In the genomic region with DNA sequence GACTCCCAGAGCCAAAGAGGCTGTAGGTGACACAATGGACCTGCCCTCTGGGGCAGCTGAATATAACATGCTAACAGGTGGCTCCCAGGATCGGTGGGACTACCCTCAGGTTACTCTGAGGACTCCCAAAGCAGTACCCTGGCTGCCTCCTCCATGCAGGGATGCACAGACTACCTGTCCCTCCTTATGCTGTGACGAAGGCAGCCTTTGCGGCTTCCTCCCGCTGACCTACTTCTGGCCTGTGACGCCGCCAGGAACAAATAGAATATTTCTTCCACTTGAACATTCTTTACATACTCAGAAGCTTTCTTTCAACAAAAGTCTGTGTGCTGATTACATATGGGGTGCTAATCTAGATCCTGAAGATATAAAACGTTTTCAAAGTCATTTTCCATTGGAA, we compare ENCODE assay signal across 14 cellular contexts. TPM values are rescaled to one million over a fixed set of nuclear protein-coding genes. Genes with fewer than 3 reads are reported as not detected.
DNase-seq lines count a peak whose midpoint lies in the region; TF ChIP-seq lines count a peak whose summit lies in the region.
"Had no signal": no experiment of that assay in that cellular context is flagged by ENCODE, and none has a peak within 500 bp of the region (broad histone marks: within the 10 kb centered on the region; RNA-seq: fewer than 3 reads in every experiment).

No MANE protein-coding gene starts in this region.

- peak overlapping the region; percentile 17 to 88 (median 52) for H3K27ac Mint-ChIP-seq in IgD-negative memory B cell
- H3K27ac Mint-ChIP-seq in activated naive CD8-positive, alpha-beta T cell treated with anti-CD3 and anti-CD28 coated beads for 36 hours = peak overlapping the region; percentile 98
- no peak overlapping the region for H3K27ac Mint-ChIP-seq in chondrocyte (ENCODE audit: unreplicated experiment)

- DNase-seq in activated CD4-positive, alpha-beta T cell treated with anti-CD3 and anti-CD28 coated beads, Interleukin-2, amount 50 U/mL, for 4 hours = peak; percentile 50 to 56
- DNase-seq in activated naive CD8-positive, alpha-beta T cell treated with anti-CD3 and anti-CD28 coated beads for 36 hours = peak; percentile 44
- DNase-seq in stimulated activated CD4-positive, alpha-beta T cell treated with anti-CD3 and anti-CD28 coated beads, Interleukin-4, amount 100 ng/mL, for 24 hours = peak; percentile 46
- DNase-seq in chondrocyte (ENCODE audit: low spot score) = no peak
- no peak for DNase-seq in NCI-H226
- DNase-seq in HAP-1 (ENCODE audit: low spot score in 2 of 2) = no peak
- DNase-seq in mesenteric fat pad (ENCODE audit: low spot score) = no peak
- DNase-seq: heart right ventricle, NCI-H1694, psoas muscle had no signal

- no peaks in the 10 kb centered on the region for H3K27me3 Mint-ChIP-seq in IgD-negative memory B cell
- no peaks in the 10 kb centered on the region for H3K27me3 Mint-ChIP-seq in activated naive CD8-positive, alpha-beta T cell treated with anti-CD3 and anti-CD28 coated beads for 36 hours
- H3K27me3 Mint-ChIP-seq in chondrocyte (ENCODE audit: low read depth) = no peaks in the 10 kb centered on the region
- H3K27me3 Mint-ChIP-seq: memory B cell had no signal

- H3K9me3 Mint-ChIP-seq in IgD-negative memory B cell = no peaks in the 10 kb centered on the region
- peaks cover 8% of the 10 kb centered on the region for H3K9me3 Mint-ChIP-seq in activated naive CD8-positive, alpha-beta T cell treated with anti-CD3 and anti-CD28 coated beads for 36 hours
- H3K9me3 Mint-ChIP-seq in chondrocyte (ENCODE audit: low read depth) = no peaks in the 10 kb centered on the region
- H3K9me3 Mint-ChIP-seq: memory B cell had no signal

- TF ChIP-seq CTCF in chondrocyte (IDR thresholded peaks at IDR 0.05) = no peak

- H3K27me3 ChIP-seq in HAP-1 (ENCODE audit: low read depth) = no peaks in the 10 kb centered on the region
- H3K27me3 ChIP-seq: ascending aorta, heart right ventricle, vagina had no signal

- H3K4me3 ChIP-seq in HAP-1 = no peak overlapping the region
- H3K4me3 ChIP-seq: ascending aorta, heart right ventricle, psoas muscle, vagina had no signal

- in situ Hi-C loops in HAP-1 (cut with MboI; ENCODE audit: low sequenced_read_pairs) = no loop called here

- no peaks in the 10 kb centered on the region for H3K4me1 ChIP-seq in HAP-1

- H3K4me3 Mint-ChIP-seq in IgD-negative memory B cell (no peak overlapping the region), chondrocyte (ENCODE audit: unreplicated experiment) (no peak overlapping the region)
- H3K4me3 Mint-ChIP-seq in activated naive CD8-positive, alpha-beta T cell treated with anti-CD3 and anti-CD28 coated beads for 36 hours = peak overlapping the region; percentile 74
- H3K4me3 Mint-ChIP-seq: memory B cell had no signal

- peaks cover 3% of the 10 kb centered on the region for H3K36me3 Mint-ChIP-seq in IgD-negative memory B cell
- H3K36me3 Mint-ChIP-seq in activated naive CD8-positive, alpha-beta T cell treated with anti-CD3 and anti-CD28 coated beads for 36 hours = peaks cover 17% of the 10 kb centered on the region
- H3K36me3 Mint-ChIP-seq in chondrocyte (ENCODE audit: low read depth) = peaks cover 3% of the 10 kb centered on the region
- H3K36me3 Mint-ChIP-seq: memory B cell had no signal

- no peaks in the 10 kb centered on the region for H3K9me3 ChIP-seq in HAP-1
- H3K9me3 ChIP-seq: ascending aorta, heart right ventricle, psoas muscle, vagina had no signal

- H3K36me3 ChIP-seq in HAP-1 (replicated peaks) = no peaks in the 10 kb centered on the region
- H3K36me3 ChIP-seq: ascending aorta, vagina had no signal

- peaks cover 47 to 65% (median 56%) of the 10 kb centered on the region in 3 donors for H3K4me1 Mint-ChIP-seq in IgD-negative memory B cell
- peaks cover 92% of the 10 kb centered on the region for H3K4me1 Mint-ChIP-seq in activated naive CD8-positive, alpha-beta T cell treated with anti-CD3 and anti-CD28 coated beads for 36 hours
- peaks cover 73% of the 10 kb centered on the region for H3K4me1 Mint-ChIP-seq in chondrocyte (ENCODE audit: low read depth)

RNA-seq across cellular contexts. Expression of a gene that starts 58.7 kb away (rescaled TPM):
- polyA plus RNA-seq in IgD-negative memory B cell = 71.9 TPM
- total RNA-seq in activated naive CD8-positive, alpha-beta T cell treated with anti-CD3 and anti-CD28 coated beads for 36 hours = 100 to 1,000 TPM; 151 to 157 TPM
- 35.4 to 50.2 TPM (median 37.2 TPM) in 3 replicates for total RNA-seq in chondrocyte
- 67.7 TPM for total RNA-seq in mesenteric fat pad

Comparison
In these comparisons a context has a peak if more than half of its experiments do, and no peak if none do; other contexts are left out.
1. DNase-seq: peak in activated CD4-positive, alpha-beta T cell treated with anti-CD3 and anti-CD28 coated beads, Interleukin-2, amount 50 U/mL, for 4 hours (2 of 2), activated naive CD8-positive, alpha-beta T cell treated with anti-CD3 and anti-CD28 coated beads for 36 hours (single experiment) and stimulated activated CD4-positive, alpha-beta T cell treated with anti-CD3 and anti-CD28 coated beads, Interleukin-4, amount 100 ng/mL, for 24 hours (single experiment); none in chondrocyte (single experiment), NCI-H226 (single experiment), HAP-1 (0 of 2) and mesenteric fat pad (single experiment).